ENCODE assay signal across 21 cellular contexts in the genomic region with DNA sequence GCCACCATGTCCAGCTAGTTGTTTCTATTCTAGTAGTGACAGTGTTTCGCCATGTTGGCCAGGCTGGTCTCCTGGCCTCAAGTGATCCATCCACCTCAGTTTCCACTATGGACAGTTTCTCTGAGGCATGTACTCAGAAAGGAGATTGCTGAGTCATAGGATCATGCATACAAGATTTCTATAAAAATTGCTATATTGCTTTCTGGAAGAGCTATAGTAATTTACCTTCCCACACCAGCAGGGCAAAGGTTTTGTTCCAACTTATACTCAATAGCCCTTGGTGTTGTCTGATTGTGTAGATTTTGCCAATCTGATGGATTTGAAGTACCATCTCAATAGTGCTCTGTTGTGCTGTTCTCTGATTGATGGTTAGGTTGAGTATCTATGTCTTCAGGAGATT. TPM values are rescaled to one million over a fixed set of nuclear protein-coding genes. Genes with fewer than 3 reads are reported as not detected.
A peak's percentile ranks its signal among the peaks of the same experiment; 100 is the strongest.
DNase-seq lines count a peak whose midpoint lies in the region; ATAC-seq, FAIRE-seq and TF ChIP-seq lines count a peak whose summit lies in the region.
"Had no signal": no experiment of that assay in that cellular context is flagged by ENCODE, and none has a peak within 500 bp of the region (broad histone marks: within the 10 kb centered on the region; RNA-seq: fewer than 3 reads in every experiment).

No MANE protein-coding gene starts in this region.

- no peaks in the 10 kb centered on the region for H3K9me2 ChIP-seq in PC-3 (replicated peaks; ENCODE audit: low read length)

- in situ Hi-C loops in HepG2 (cut with HindIII; ENCODE audit: extremely low pct_ligation_motif_present, low pct_unique_long_range_greater_than_20kb), result no loop called here

- H3K4me3 ChIP-seq in HepG2 (replicated peaks in 1 of 3; ENCODE audit: insufficient read depth in 1 of 3, low read depth in 2 of 3, low read length in 3 of 3), result no peak overlapping the region
- no peak overlapping the region for H3K4me3 ChIP-seq in right lobe of liver
- H3K4me3 ChIP-seq in PC-3 (ENCODE audit: low read length), result no peak overlapping the region
- H3K4me3 ChIP-seq in bronchial epithelial cell (ENCODE audit: low read depth, low read length), result no peak overlapping the region
- no peak overlapping the region for H3K4me3 ChIP-seq in lower lobe of right lung
- H3K4me3 ChIP-seq: BLaER1, SJSA1 had no signal

- POLR2A ChIA-PET in HepG2 (lab: Yijun Ruan, JAX) (no interaction called here), PC-3 (lab: Charles Lee; ENCODE audit: unreplicated experiment) (no interaction called here)

- 70% methylated on average over 1 of the region's 1 CpG for WGBS in HepG2 (ENCODE audit: low lambda C conversion rate)
- 100% methylated on average over 1 of the region's 1 CpG for WGBS in right lobe of liver (ENCODE audit: insufficient coverage, low coverage, low lambda C conversion rate, missing lambda C conversion rate)

- CTCF ChIA-PET in HepG2 (lab: Yijun Ruan, JAX; ENCODE audit: low intra/inter-chr PET ratio, low total read pairs) (no interaction called here), PC-3 (lab: Charles Lee) (no interaction called here)

- no peaks in the 10 kb centered on the region for H3F3A ChIP-seq in PC-3 (ENCODE audit: low read length, unreplicated experiment)

- TF ChIP-seq POLR2A in HepG2 (IDR thresholded peaks at IDR 0.05; ENCODE audit: insufficient read depth in 1 of 2, low read depth in 2 of 2, low read length in 2 of 2), result no peak
- TF ChIP-seq POLR2A in right lobe of liver (IDR thresholded peaks at IDR 0.05), result no peak

- ATAC-seq in HepG2 (no peak), right lobe of liver (no peak), PC-3 (peak; percentile 15; the same call in 1 of the 2 replicates), HG03354 (IDR thresholded peaks at IDR 0.05; ENCODE audit: poor library complexity, severe bottlenecking, unreplicated experiment) (no peak), lower lobe of right lung (no peak), GM21360 (IDR thresholded peaks at IDR 0.05; ENCODE audit: unreplicated experiment) (no peak)
- ATAC-seq: CD8-positive, alpha-beta T cell; HCT116 had no signal

- TF ChIP-seq CTCF in HepG2 (CRISPR knock-in tag; IDR thresholded peaks at IDR 0.05), result no peak
- no peak for TF ChIP-seq CTCF in right lobe of liver (IDR thresholded peaks at IDR 0.05)
- no peak for TF ChIP-seq CTCF in PC-3 (conservative IDR thresholded peaks at IDR 0.05; ENCODE audit: low read depth, low read length)
- TF ChIP-seq CTCF in bronchial epithelial cell (IDR thresholded peaks at IDR 0.05; ENCODE audit: insufficient read depth, low read length, severe bottlenecking), result no peak
- TF ChIP-seq CTCF in lower lobe of right lung (IDR thresholded peaks at IDR 0.05), result no peak

- FAIRE-seq in HepG2 (lab: Jason Lieb, UNC) (no peak), bronchial epithelial cell (lab: Jason Lieb, UNC) (peak; percentile 43)

- H3K9me3 ChIP-seq in HepG2 (ENCODE audit: low read length) (no peaks in the 10 kb centered on the region), right lobe of liver (no peaks in the 10 kb centered on the region), PC-3 (ENCODE audit: low read length) (no peaks in the 10 kb centered on the region), lower lobe of right lung (no peaks in the 10 kb centered on the region)
- H3K9me3 ChIP-seq: BLaER1, SJSA1 had no signal

- TF ChIP-seq EP300 in HepG2 (IDR thresholded peaks at IDR 0.05; ENCODE audit: low read depth in 2 of 2, low read length in 2 of 2) (no peak), HepG2 (CRISPR knock-in tag; IDR thresholded peaks at IDR 0.05; ENCODE audit: borderline replicate concordance) (no peak)

- H3K27ac ChIP-seq in HepG2 (ENCODE audit: extremely low read length, insufficient read depth, low read length) (no peak overlapping the region), right lobe of liver (no peak overlapping the region), PC-3 (ENCODE audit: low read length) (peak overlapping the region; percentile 61), caudate nucleus (ENCODE audit: low read depth, low read length) (no peak overlapping the region), lower lobe of right lung (no peak overlapping the region)
- H3K27ac ChIP-seq: BLaER1, SJSA1 had no signal

- DNase-seq in HepG2 (ENCODE audit: low spot score), result no peak
- no peak for DNase-seq in right lobe of liver
- DNase-seq in PC-3, result peak; percentile 20
- DNase-seq in bronchial epithelial cell (ENCODE audit: low read depth), result no peak
- DNase-seq in caudate nucleus (lab: John Stamatoyannopoulos, UW), result no peak
- DNase-seq in lower lobe of right lung, result no peak
- DNase-seq: 8988T; Calu3; CD8-positive, alpha-beta T cell; KBM-7; NCI-H1105 treated with DMSO at 0.1 percent for 48 hours; NCI-H1694; NCI-H226; NCI-H524; NCI-H82; SW 1271 had no signal

- no peak for TF ChIP-seq RAD21 in HepG2 (CRISPR knock-in tag; IDR thresholded peaks at IDR 0.05)

- H3K36me3 ChIP-seq in HepG2 (replicated peaks in 1 of 2; ENCODE audit: control insufficient read depth in 1 of 2, insufficient read depth in 2 of 2, low read length in 2 of 2) (no peaks in the 10 kb centered on the region), right lobe of liver (no peaks in the 10 kb centered on the region), PC-3 (ENCODE audit: low read depth, low read length) (no peaks in the 10 kb centered on the region), bronchial epithelial cell (ENCODE audit: control insufficient read depth, insufficient read depth, low read length) (no peaks in the 10 kb centered on the region), lower lobe of right lung (no peaks in the 10 kb centered on the region)
- H3K36me3 ChIP-seq: BLaER1, SJSA1 had no signal

- H3K4me1 ChIP-seq in HepG2 (ENCODE audit: insufficient read depth, low read length) (peaks cover 32% of the 10 kb centered on the region), right lobe of liver (peaks cover 0 to 5% (median 0%) of the 10 kb centered on the region in 4 donors), PC-3 (ENCODE audit: insufficient read depth, low read length) (peaks cover 43% of the 10 kb centered on the region), lower lobe of right lung (no peaks in the 10 kb centered on the region)
- H3K4me1 ChIP-seq: SJSA1 had no signal

- H3K4me2 ChIP-seq in HepG2 (ENCODE audit: low read depth, low read length), result no peak overlapping the region
- H3K4me2 ChIP-seq in PC-3 (ENCODE audit: low read length), result peak overlapping the region; percentile 62
- H3K4me2 ChIP-seq: BLaER1 had no signal

- H3K9ac ChIP-seq in HepG2 (ENCODE audit: insufficient read depth, low read depth, low read length), result no peak overlapping the region
- H3K9ac ChIP-seq in PC-3 (ENCODE audit: low read length), result peak overlapping the region; percentile 17; the same call in 1 of the 2 replicates
- H3K9ac ChIP-seq: BLaER1 had no signal

- no peaks in the 10 kb centered on the region for H4K20me1 ChIP-seq in HepG2 (ENCODE audit: insufficient read depth, low read length)
- H4K20me1 ChIP-seq in PC-3 (ENCODE audit: low read length), result no peaks in the 10 kb centered on the region
- H4K20me1 ChIP-seq: BLaER1 had no signal

- no peak overlapping the region for H2AFZ ChIP-seq in HepG2 (ENCODE audit: low read length)
- H2AFZ ChIP-seq in PC-3 (ENCODE audit: low read length), result no peak overlapping the region; the same call in none of the 2 replicates

- H3K79me2 ChIP-seq in HepG2 (ENCODE audit: insufficient read depth, low read length) (no peaks in the 10 kb centered on the region), PC-3 (ENCODE audit: low read length) (no peaks in the 10 kb centered on the region)

- H3K27me3 ChIP-seq in HepG2 (ENCODE audit: control insufficient read depth in 1 of 2, insufficient read depth in 2 of 2, low read length in 2 of 2) (peaks cover 0 to 3% of the 10 kb centered on the region in 2 experiments; a peak in 1 of 5 replicates), right lobe of liver (no peaks in the 10 kb centered on the region), PC-3 (ENCODE audit: low read length) (no peaks in the 10 kb centered on the region), bronchial epithelial cell (ENCODE audit: control insufficient read depth, insufficient read depth, low read length) (no peaks in the 10 kb centered on the region), lower lobe of right lung (ENCODE audit: low read depth) (no peaks in the 10 kb centered on the region)
- H3K27me3 ChIP-seq: BLaER1, SJSA1 had no signal

- intact Hi-C loops in HepG2 (cut with micrococcal nuclease; ENCODE audit: unreplicated experiment), result no loop called here
- intact Hi-C loops in right lobe of liver (cut with DNase I), result no loop called here
- intact Hi-C loops in PC-3 (cut with micrococcal nuclease), result no loop called here
- intact Hi-C loops in lower lobe of right lung (cut with DNase I), result no loop called here

- BruUV-seq in HepG2 (replicated peaks; lab: Mats Ljungman, UMichigan), result no TSS peak
- no TSS peak for BruUV-seq in PC-3 (replicated peaks; lab: Mats Ljungman, UMichigan)

TF ChIP-seq in HepG2, 621 proteins besides CTCF, POLR2A, EP300 and RAD21 (continues in another document):
- TF ChIP-seq HMG20B (CRISPR knock-in tag; conservative IDR thresholded peaks at IDR 0.05), result no peak

RNA-seq across cellular contexts. Expression of a gene that starts 15.6 kb away (rescaled TPM):
- total RNA-seq in HepG2 (2016; rRNA removed; fragmentation: Illumina TruSeq; extraction: Trizol), result 210 and 280 TPM in 2 replicates
- total RNA-seq in HepG2 (2016; cell fraction: cytosol; rRNA removed; fragmentation: Illumina TruSeq; extraction: Trizol; ENCODE audit: low read depth), result 60.3 and 83.4 TPM in 2 replicates
- 183 and 291 TPM in 2 replicates for total RNA-seq in HepG2 (2016; cell fraction: insoluble cytoplasmic fraction; rRNA removed; fragmentation: Illumina TruSeq; extraction: Trizol)
- 133 and 176 TPM in 2 replicates for total RNA-seq in HepG2 (2016; cell fraction: membrane; rRNA removed; fragmentation: Illumina TruSeq; extraction: Trizol)
- total RNA-seq in HepG2 (2016; cell fraction: nucleus; rRNA removed; fragmentation: Illumina TruSeq; extraction: Trizol), result 383 and 432 TPM in 2 replicates
- 627 and 705 TPM in 2 replicates for polyA plus RNA-seq in HepG2 (2011; rRNA removed)
- polyA plus RNA-seq in HepG2 (2011; cell fraction: cytosol; rRNA removed), result 735 and 774 TPM in 2 replicates
- polyA plus RNA-seq in HepG2 (2011; cell fraction: nucleus; rRNA removed), result 313 and 327 TPM in 2 replicates
- 467 and 657 TPM in 2 replicates for polyA plus RNA-seq in HepG2 (2012)
- 69.6 and 84.9 TPM in 2 replicates for polyA plus RNA-seq in HepG2 (2016; cell fraction: cytosol; fragmentation: Illumina TruSeq; extraction: Trizol; ENCODE audit: low read depth)
- polyA plus RNA-seq in HepG2 (2016; cell fraction: insoluble cytoplasmic fraction; fragmentation: Illumina TruSeq; extraction: Trizol; ENCODE audit: low read depth), result 219 and 228 TPM in 2 replicates
- polyA plus RNA-seq in HepG2 (2016; cell fraction: membrane; fragmentation: Illumina TruSeq; extraction: Trizol; ENCODE audit: low read depth), result 106 and 149 TPM in 2 replicates
- polyA plus RNA-seq in HepG2 (2016; cell fraction: nucleus; fragmentation: Illumina TruSeq; extraction: Trizol; ENCODE audit: insufficient read depth, low read depth), result 515 and 526 TPM in 2 replicates
- 367 and 928 TPM in 2 replicates for polyA minus RNA-seq in HepG2 (2011; rRNA and poly(A)+ RNA removed; ENCODE audit: low replicate concordance)
- 438 and 487 TPM in 2 replicates for polyA minus RNA-seq in HepG2 (2011; cell fraction: cytosol; rRNA and poly(A)+ RNA removed)
- 356 and 442 TPM in 2 replicates for polyA minus RNA-seq in HepG2 (2011; cell fraction: nucleus; rRNA and poly(A)+ RNA removed)
- 100 to 1,000 TPM in 5 of 6 experiments, 10 to 100 TPM in 1; 83.6 to 153 (median 121) TPM for total RNA-seq in right lobe of liver
- total RNA-seq in PC-3 (2014; rRNA removed), result 154 and 181 TPM in 2 replicates
- 123 and 177 TPM in 2 replicates for total RNA-seq in bronchial epithelial cell
- total RNA-seq in lower lobe of right lung, result 518 TPM
